8 cellular contexts compared by ENCODE assay signal in the genomic region with DNA sequence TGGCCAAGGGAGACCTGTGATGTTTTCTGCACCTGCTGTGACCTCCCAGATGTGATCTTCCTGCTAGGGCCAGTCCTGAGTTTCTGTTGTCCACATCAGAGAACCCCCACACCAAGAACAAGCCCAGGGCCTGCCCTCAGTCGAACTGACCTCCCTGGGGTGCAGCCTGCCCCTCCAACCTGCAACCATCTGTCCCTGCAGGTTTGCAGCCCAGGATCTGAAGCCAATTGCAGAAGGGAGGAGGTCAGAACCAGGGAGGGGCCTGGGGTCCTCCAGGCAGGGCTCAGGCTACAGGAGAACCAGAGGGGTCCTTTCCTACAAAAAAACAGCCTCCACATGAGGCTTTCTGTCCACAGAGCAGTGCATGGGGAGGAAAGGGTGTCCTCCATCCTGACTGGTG. TPM values are rescaled to one million over a fixed set of nuclear protein-coding genes. Genes with fewer than 3 reads are reported as not detected.
DNase-seq lines count a peak whose midpoint lies in the region; ATAC-seq, FAIRE-seq and TF ChIP-seq lines count a peak whose summit lies in the region.

No MANE protein-coding gene starts in this region.

- ATAC-seq in K562, result no peak
- no peak for ATAC-seq in GM19452 (IDR thresholded peaks at IDR 0.05; ENCODE audit: unreplicated experiment)

- H3K18ac ChIP-seq in mesenchymal stem cell (ENCODE audit: low read depth in 1 of 2, low read length in 2 of 2), result no peak overlapping the region

- peak overlapping the region in 1 of 2 experiments; percentile 62; a peak in 2 of 4 replicates for H3K9ac ChIP-seq in K562 (ENCODE audit: insufficient read depth in 1 of 2, low read depth in 2 of 2, low read length in 2 of 2)
- peak overlapping the region; percentile 65 for H3K9ac ChIP-seq in mesenchymal stem cell (ENCODE audit: low read length)

- H3K36me3 ChIP-seq in cardiac muscle cell (peaks cover 10% of the 10 kb centered on the region), K562 (ENCODE audit: control insufficient read depth, insufficient read depth, low read length) (peaks cover 19% of the 10 kb centered on the region; the same call in 2 of the 3 replicates), mesenchymal stem cell (ENCODE audit: control insufficient read depth in 1 of 2, insufficient read depth in 2 of 2, low read depth in 1 of 2, low read length in 2 of 2) (peaks cover 22 to 31% of the 10 kb centered on the region in 2 experiments), urinary bladder (ENCODE audit: insufficient read depth) (no peaks in the 10 kb centered on the region)

- H3K27me3 ChIP-seq in cardiac muscle cell (no peaks in the 10 kb centered on the region), K562 (ENCODE audit: control insufficient read depth in 2 of 2, insufficient read depth in 2 of 2, low read length in 2 of 2) (no peaks in the 10 kb centered on the region), mesenchymal stem cell (ENCODE audit: control insufficient read depth in 1 of 2, insufficient read depth in 1 of 2, low read length in 2 of 2) (no peaks in the 10 kb centered on the region)

- in situ Hi-C loops in K562 (cut with MboI), result no loop called here
- in situ Hi-C loops in ACHN (cut with HindIII; ENCODE audit: low pct_ligation_motif_present, low pct_unique_long_range_greater_than_20kb, low sequenced_read_pairs), result no loop called here

- no peak overlapping the region for H2BK5ac ChIP-seq in mesenchymal stem cell (ENCODE audit: low read depth, low read length, poor library complexity, severe bottlenecking)

- H3K23ac ChIP-seq in mesenchymal stem cell (ENCODE audit: low read length in 2 of 2), result no peak overlapping the region

- H3K4me2 ChIP-seq in K562 (ENCODE audit: insufficient read depth, low read length), result peak overlapping the region; percentile 81; the same call in 1 of the 2 replicates
- H3K4me2 ChIP-seq in mesenchymal stem cell (ENCODE audit: low read length, poor library complexity, severe bottlenecking), result peak overlapping the region; percentile 35

- H3K4ac ChIP-seq in mesenchymal stem cell (ENCODE audit: low read depth in 1 of 2, low read length in 2 of 2), result no peak overlapping the region

- H2AK5ac ChIP-seq in mesenchymal stem cell (ENCODE audit: low read length, severe bottlenecking), result no peak overlapping the region

- no peak overlapping the region for H2AFZ ChIP-seq in K562 (ENCODE audit: low read depth, low read length)
- no peak overlapping the region for H2AFZ ChIP-seq in mesenchymal stem cell (ENCODE audit: low read depth, low read length)

- CTCF ChIA-PET in K562 (lab: Yijun Ruan, JAX; ENCODE audit: low intra/inter-chr PET ratio), result no interaction called here

- H3K14ac ChIP-seq in mesenchymal stem cell (ENCODE audit: low read length in 2 of 2), result no peak overlapping the region

- H4K8ac ChIP-seq in mesenchymal stem cell (ENCODE audit: low read length), result no peak overlapping the region

- no peaks in the 10 kb centered on the region for H3K9me3 ChIP-seq in cardiac muscle cell (ENCODE audit: low read depth)
- no peaks in the 10 kb centered on the region for H3K9me3 ChIP-seq in K562 (replicated peaks; ENCODE audit: control insufficient read depth, insufficient read depth, low read depth, low read length)
- no peaks in the 10 kb centered on the region for H3K9me3 ChIP-seq in mesenchymal stem cell (ENCODE audit: control insufficient read depth, low read length)

- no peak overlapping the region for H2BK12ac ChIP-seq in mesenchymal stem cell (ENCODE audit: low read length in 2 of 2)

- no peak for TF ChIP-seq RAD21 in K562 (CRISPR knock-in tag; conservative IDR thresholded peaks at IDR 0.05 in 1 of 2, IDR thresholded peaks at IDR 0.05 in 1 of 2)

- DNase-seq in cardiac muscle cell (ENCODE audit: low read depth in 1 of 2, low spot score in 1 of 2), result no peak
- DNase-seq in cardiac septum (ENCODE audit: low spot score), result no peak
- DNase-seq in K562 (ENCODE audit: extremely low read depth in 1 of 4, low spot score in 3 of 4), result no peak
- no peak for DNase-seq in mesenchymal stem cell
- no peak for DNase-seq in DMS 273 treated with DMSO at 0.1 percent for 48 hours (lab: John Stamatoyannopoulos, UW)
- no peak for DNase-seq in ACHN

- no peak overlapping the region for H2BK15ac ChIP-seq in mesenchymal stem cell (ENCODE audit: low read depth, poor library complexity, severe bottlenecking)

- H2BK120ac ChIP-seq in mesenchymal stem cell (ENCODE audit: low read depth, low read length), result no peak overlapping the region

- H3K79me1 ChIP-seq in mesenchymal stem cell (replicated peaks; ENCODE audit: low read length, poor library complexity, severe bottlenecking), result peaks cover 26% of the 10 kb centered on the region

- H3K27ac ChIP-seq in cardiac muscle cell (no peak overlapping the region), K562 (ENCODE audit: extremely low read depth, low read depth, low read length) (no peak overlapping the region), mesenchymal stem cell (ENCODE audit: low read length, poor library complexity, severe bottlenecking) (no peak overlapping the region), urinary bladder (ENCODE audit: low read depth) (no peak overlapping the region)

- FAIRE-seq in K562 (lab: Jason Lieb, UNC), result no peak

- TF ChIP-seq CTCF in cardiac muscle cell (IDR thresholded peaks at IDR 0.05; ENCODE audit: low read depth, low read length) (no peak), K562 (IDR thresholded peaks at IDR 0.05 in 2 of 3, conservative IDR thresholded peaks at IDR 0.05 in 1 of 3; ENCODE audit: insufficient read depth in 2 of 3, low read depth in 1 of 3, low read length in 3 of 3) (no peak)

- H3K9me1 ChIP-seq in K562 (ENCODE audit: control insufficient read depth, insufficient read depth, low read length), result no peaks in the 10 kb centered on the region

- H3K4me1 ChIP-seq in cardiac muscle cell (ENCODE audit: low read depth) (no peaks in the 10 kb centered on the region), K562 (replicated peaks in 1 of 2; ENCODE audit: control insufficient read depth in 2 of 2, insufficient read depth in 2 of 2, low read length in 2 of 2) (peaks cover 21 to 22% of the 10 kb centered on the region in 2 experiments; a peak in 4 of 5 replicates), mesenchymal stem cell (ENCODE audit: control insufficient read depth, insufficient read depth, low read depth, low read length) (peaks cover 11% of the 10 kb centered on the region), urinary bladder (ENCODE audit: insufficient read depth) (no peaks in the 10 kb centered on the region)

- WGBS in K562 (ENCODE audit: insufficient coverage, low coverage, missing lambda C conversion rate), result 36% methylated on average over 1 of the region's 1 CpG
- WGBS in mesenchymal stem cell, result 27% methylated on average over 1 of the region's 1 CpG
- WGBS in urinary bladder, result 12% methylated on average over 1 of the region's 1 CpG

- no TSS peak for BruUV-seq in K562 (replicated peaks; lab: Mats Ljungman, UMichigan)

- POLR2A ChIA-PET in K562 (lab: Yijun Ruan, JAX), result interaction anchor here (0.6 to 1.3 kb wide), 5 partner anchors 9 to 219 kb away, joined by 3 to 6 read pairs (median 4); partner anchors contain the start of genes ARFIP2 and TIMM10B

- H4K91ac ChIP-seq in mesenchymal stem cell (ENCODE audit: low read length), result no peak overlapping the region

- TF ChIP-seq EP300 in K562 (IDR thresholded peaks at IDR 0.05; ENCODE audit: low read length), result no peak

- 0 out of 3 replicates have a peak, but pooled peaks cover 3% of the 10 kb centered on the region for H3K79me2 ChIP-seq in K562 (ENCODE audit: control insufficient read depth, insufficient read depth, low read length)

- H3K4me3 ChIP-seq in cardiac muscle cell (peak overlapping the region; percentile 64), K562 (no peak overlapping the region), mesenchymal stem cell (ENCODE audit: insufficient read depth in 1 of 2, low read depth in 1 of 2, low read length in 2 of 2) (peak overlapping the region in 1 of 2 experiments; percentile 89), urinary bladder (ENCODE audit: low read depth, low read length) (peak overlapping the region; percentile 72)

- no peak for TF ChIP-seq POLR2A in K562 (conservative IDR thresholded peaks at IDR 0.05)

- H4K20me1 ChIP-seq in K562 (replicated peaks; ENCODE audit: control insufficient read depth, insufficient read depth, low read length), result no peaks in the 10 kb centered on the region

- intact Hi-C loops in cardiac septum (cut with DNase I), result loop anchor here (2.0 to 10.0 kb wide), 2 partner anchors 82 to 238 kb away; partner anchors contain the start of genes CNGA4, FHIP1B and SMPD1
- intact Hi-C loops in K562 (cut with micrococcal nuclease), result no loop called here

RNA-seq across cellular contexts. Expression of gene TRIM3, which starts 0.8 kb away (rescaled TPM):
- total RNA-seq in cardiac muscle cell (25.3 and 27.5 TPM in 2 replicates), cardiac septum (11.7 TPM), K562 (2014; rRNA removed) (3.0 and 11.6 TPM in 2 replicates), K562 (2014; rRNA removed; fragmentation: Illumina TruSeq; extraction: Trizol) (2.7 and 3.8 TPM in 2 replicates), K562 (2015; rRNA removed; fragmentation: Illumina TruSeq; extraction: Trizol) (4.8 and 5.2 TPM in 2 replicates), K562 (2021) (6.4 and 6.8 TPM in 2 replicates), urinary bladder (17.7 TPM)
- polyA plus RNA-seq in cardiac muscle cell (21.5 and 21.9 TPM in 2 replicates), K562 (2011; rRNA removed) (4.8 and 6.2 TPM in 2 replicates), K562 (2014; fragmentation: Illumina TruSeq; extraction: Trizol) (4.7 and 5.6 TPM in 2 replicates), K562 (2014; fragmentation: Nextera tagmentation; extraction: Ambion mirVana) (under 1 TPM; 0.45 to 0.81 TPM), K562 (2014; rRNA removed) (9.2 and 10.4 TPM in 2 replicates), urinary bladder (29.7 TPM)
- 19.0 and 30.8 TPM in 2 replicates for total RNA-seq in K562 (2011; cell fraction: chromatin; rRNA removed; ENCODE audit: low replicate concordance)
- 22.5 and 25.3 TPM in 2 replicates for total RNA-seq in K562 (2011; cell fraction: nucleolus; rRNA removed)
- 20.2 and 20.7 TPM in 2 replicates for total RNA-seq in K562 (2011; cell fraction: nucleoplasm; rRNA removed)
- 4.5 and 5.7 TPM in 2 replicates for polyA plus RNA-seq in K562 (2011; cell fraction: cytosol; rRNA removed)
- polyA plus RNA-seq in K562 (2011; cell fraction: nucleus; rRNA removed), result 36.0 and 59.3 TPM in 2 replicates
- polyA plus RNA-seq in K562 (2012), result 6.2 and 9.0 TPM in 2 replicates
- polyA minus RNA-seq in K562 (2011; rRNA and poly(A)+ RNA removed), result 2.7 and 4.7 TPM in 2 replicates
- polyA minus RNA-seq in K562 (2011; cell fraction: cytosol; rRNA and poly(A)+ RNA removed), result 1.6 and 1.7 TPM in 2 replicates
- 10.3 and 14.0 TPM in 2 replicates for polyA minus RNA-seq in K562 (2011; cell fraction: nucleus; rRNA and poly(A)+ RNA removed)
- polyA plus RNA-seq in mesenchymal stem cell (2013, experiment 1 of 2), result 16.3 TPM
- 14.9 TPM for polyA plus RNA-seq in mesenchymal stem cell (2013, experiment 2 of 2)

RNA-seq across cellular contexts. Expression of gene ARFIP2, which starts 8.2 kb away (rescaled TPM):
- 52.7 and 56.7 TPM in 2 replicates for total RNA-seq in cardiac muscle cell
- 60.1 and 68.9 TPM in 2 replicates for polyA plus RNA-seq in cardiac muscle cell
- total RNA-seq in cardiac septum, result 20.1 TPM
- total RNA-seq in K562 (2011; cell fraction: chromatin; rRNA removed; ENCODE audit: low replicate concordance), result 207 and 353 TPM in 2 replicates
- total RNA-seq in K562 (2011; cell fraction: nucleolus; rRNA removed), result 170 and 195 TPM in 2 replicates
- total RNA-seq in K562 (2011; cell fraction: nucleoplasm; rRNA removed), result 211 and 248 TPM in 2 replicates
- total RNA-seq in K562 (2014; rRNA removed), result 41.0 and 46.7 TPM in 2 replicates
- 27.8 and 32.0 TPM in 2 replicates for total RNA-seq in K562 (2014; rRNA removed; fragmentation: Illumina TruSeq; extraction: Trizol)
- total RNA-seq in K562 (2015; rRNA removed; fragmentation: Illumina TruSeq; extraction: Trizol), result 37.6 and 40.8 TPM in 2 replicates
- 42.9 and 46.5 TPM in 2 replicates for total RNA-seq in K562 (2021)
- 74.1 and 84.0 TPM in 2 replicates for polyA plus RNA-seq in K562 (2011; rRNA removed)
- 59.9 and 62.2 TPM in 2 replicates for polyA plus RNA-seq in K562 (2011; cell fraction: cytosol; rRNA removed)
- polyA plus RNA-seq in K562 (2011; cell fraction: nucleus; rRNA removed), result 334 and 409 TPM in 2 replicates
- 35.7 and 48.8 TPM in 2 replicates for polyA plus RNA-seq in K562 (2012)
- 48.5 and 49.3 TPM in 2 replicates for polyA plus RNA-seq in K562 (2014; fragmentation: Illumina TruSeq; extraction: Trizol)
- polyA plus RNA-seq in K562 (2014; fragmentation: Nextera tagmentation; extraction: Ambion mirVana), result 10 to 100 TPM; 11.8 to 14.2 TPM
- 60.0 and 61.0 TPM in 2 replicates for polyA plus RNA-seq in K562 (2014; rRNA removed)
- polyA minus RNA-seq in K562 (2011; rRNA and poly(A)+ RNA removed), result 58.8 and 63.0 TPM in 2 replicates
- polyA minus RNA-seq in K562 (2011; cell fraction: cytosol; rRNA and poly(A)+ RNA removed), result 15.8 and 19.7 TPM in 2 replicates
- polyA minus RNA-seq in K562 (2011; cell fraction: nucleus; rRNA and poly(A)+ RNA removed), result 73.6 and 124 TPM in 2 replicates
- 47.6 TPM for polyA plus RNA-seq in mesenchymal stem cell (2013, experiment 1 of 2)
- 46.2 TPM for polyA plus RNA-seq in mesenchymal stem cell (2013, experiment 2 of 2)
- total RNA-seq in urinary bladder, result 25.6 TPM
- polyA plus RNA-seq in urinary bladder, result 34.1 TPM

RNA-seq across cellular contexts. Expression of gene TIMM10B, which starts 8.4 kb away (rescaled TPM):
- total RNA-seq in cardiac muscle cell, result 33.7 and 62.0 TPM in 2 replicates
- 39.0 and 46.2 TPM in 2 replicates for polyA plus RNA-seq in cardiac muscle cell
- 21.7 TPM for total RNA-seq in cardiac septum
- total RNA-seq in K562 (2011; cell fraction: chromatin; rRNA removed; ENCODE audit: low replicate concordance), result 128 and 180 TPM in 2 replicates
- 109 and 115 TPM in 2 replicates for total RNA-seq in K562 (2011; cell fraction: nucleolus; rRNA removed)
- total RNA-seq in K562 (2011; cell fraction: nucleoplasm; rRNA removed), result 150 and 215 TPM in 2 replicates
- 43.2 and 48.7 TPM in 2 replicates for total RNA-seq in K562 (2014; rRNA removed)
- total RNA-seq in K562 (2014; rRNA removed; fragmentation: Illumina TruSeq; extraction: Trizol), result 45.7 and 47.5 TPM in 2 replicates
- total RNA-seq in K562 (2015; rRNA removed; fragmentation: Illumina TruSeq; extraction: Trizol), result 47.0 and 48.9 TPM in 2 replicates
- total RNA-seq in K562 (2021), result 63.0 and 66.0 TPM in 2 replicates
- 78.1 and 83.0 TPM in 2 replicates for polyA plus RNA-seq in K562 (2011; rRNA removed)
- 82.7 and 87.5 TPM in 2 replicates for polyA plus RNA-seq in K562 (2011; cell fraction: cytosol; rRNA removed)
- 109 and 128 TPM in 2 replicates for polyA plus RNA-seq in K562 (2011; cell fraction: nucleus; rRNA removed)
- polyA plus RNA-seq in K562 (2012), result 38.6 and 62.9 TPM in 2 replicates
- 48.1 and 57.0 TPM in 2 replicates for polyA plus RNA-seq in K562 (2014; fragmentation: Illumina TruSeq; extraction: Trizol)
- 100 to 1,000 TPM; 158 to 163 TPM for polyA plus RNA-seq in K562 (2014; fragmentation: Nextera tagmentation; extraction: Ambion mirVana)
- polyA plus RNA-seq in K562 (2014; rRNA removed), result 54.0 and 64.9 TPM in 2 replicates
- polyA minus RNA-seq in K562 (2011; rRNA and poly(A)+ RNA removed), result 58.1 and 61.2 TPM in 2 replicates
- 21.0 and 37.8 TPM in 2 replicates for polyA minus RNA-seq in K562 (2011; cell fraction: cytosol; rRNA and poly(A)+ RNA removed)
- polyA minus RNA-seq in K562 (2011; cell fraction: nucleus; rRNA and poly(A)+ RNA removed), result 75.8 and 112 TPM in 2 replicates
- 44.6 TPM for polyA plus RNA-seq in mesenchymal stem cell (2013, experiment 1 of 2)
- polyA plus RNA-seq in mesenchymal stem cell (2013, experiment 2 of 2), result 48.4 TPM
- 25.9 TPM for total RNA-seq in urinary bladder
- polyA plus RNA-seq in urinary bladder, result 35.1 TPM

RNA-seq across cellular contexts. Expression of gene DNHD1, which starts 24.1 kb away (rescaled TPM):
- 9.2 and 24.5 TPM in 2 replicates for total RNA-seq in cardiac muscle cell
- 8.8 and 10.5 TPM in 2 replicates for polyA plus RNA-seq in cardiac muscle cell
- 8.2 TPM for total RNA-seq in cardiac septum
- total RNA-seq in K562 (2011; cell fraction: chromatin; rRNA removed; ENCODE audit: low replicate concordance), result 197 and 241 TPM in 2 replicates
- total RNA-seq in K562 (2011; cell fraction: nucleolus; rRNA removed), result 92.7 and 107 TPM in 2 replicates
- 141 and 183 TPM in 2 replicates for total RNA-seq in K562 (2011; cell fraction: nucleoplasm; rRNA removed)
- total RNA-seq in K562 (2014; rRNA removed), result 3.0 and 3.8 TPM in 2 replicates
- 3.6 and 4.1 TPM in 2 replicates for total RNA-seq in K562 (2014; rRNA removed; fragmentation: Illumina TruSeq; extraction: Trizol)
- 3.6 TPM in 2 replicates for total RNA-seq in K562 (2015; rRNA removed; fragmentation: Illumina TruSeq; extraction: Trizol)
- total RNA-seq in K562 (2021), result 6.5 and 7.4 TPM in 2 replicates
- 9.7 and 16.7 TPM in 2 replicates for polyA plus RNA-seq in K562 (2011; rRNA removed)
- polyA plus RNA-seq in K562 (2011; cell fraction: cytosol; rRNA removed), result 4.1 and 6.9 TPM in 2 replicates
- polyA plus RNA-seq in K562 (2011; cell fraction: nucleus; rRNA removed), result 123 and 140 TPM in 2 replicates
- 5.2 and 22.4 TPM in 2 replicates for polyA plus RNA-seq in K562 (2012)
- polyA plus RNA-seq in K562 (2014; fragmentation: Illumina TruSeq; extraction: Trizol), result 4.8 TPM in 2 replicates
- 1 to 10 TPM in 1 of 2 experiments, under 1 TPM in 1; 0.82 to 2.0 TPM for polyA plus RNA-seq in K562 (2014; fragmentation: Nextera tagmentation; extraction: Ambion mirVana)
- 7.1 and 8.4 TPM in 2 replicates for polyA plus RNA-seq in K562 (2014; rRNA removed)
- 24.5 and 30.4 TPM in 2 replicates for polyA minus RNA-seq in K562 (2011; rRNA and poly(A)+ RNA removed)
- 7.0 and 8.5 TPM in 2 replicates for polyA minus RNA-seq in K562 (2011; cell fraction: cytosol; rRNA and poly(A)+ RNA removed)
- 26.4 and 49.9 TPM in 2 replicates for polyA minus RNA-seq in K562 (2011; cell fraction: nucleus; rRNA and poly(A)+ RNA removed)
- polyA plus RNA-seq in mesenchymal stem cell (2013, experiment 1 of 2), result 1.4 TPM
- polyA plus RNA-seq in mesenchymal stem cell (2013, experiment 2 of 2), result 1.4 TPM
- total RNA-seq in urinary bladder, result 13.4 TPM
- polyA plus RNA-seq in urinary bladder, result 3.7 TPM

RNA-seq across cellular contexts. Expression of gene HPX, which starts 32.1 kb away (rescaled TPM):
- total RNA-seq in cardiac muscle cell, result 0.95 TPM in 1 of 2 replicates, not detected in the other
- polyA plus RNA-seq in cardiac muscle cell, result 0.73 and 2.3 TPM in 2 replicates
- total RNA-seq in cardiac septum, result 0.27 TPM
- not detected in 2 replicates for total RNA-seq in K562 (2011; cell fraction: chromatin; rRNA removed; ENCODE audit: low replicate concordance)
- total RNA-seq in K562 (2011; cell fraction: nucleolus; rRNA removed), result 0.39 and 0.50 TPM in 2 replicates
- 0.37 TPM in 1 of 2 replicates, not detected in the other for total RNA-seq in K562 (2011; cell fraction: nucleoplasm; rRNA removed)
- total RNA-seq in K562 (2014; rRNA removed), result 0.49 TPM in 1 of 2 replicates, not detected in the other
- total RNA-seq in K562 (2014; rRNA removed; fragmentation: Illumina TruSeq; extraction: Trizol), result 0.16 and 0.29 TPM in 2 replicates
- 0.14 and 0.15 TPM in 2 replicates for total RNA-seq in K562 (2015; rRNA removed; fragmentation: Illumina TruSeq; extraction: Trizol)
- total RNA-seq in K562 (2021), result 1.2 and 1.4 TPM in 2 replicates
- polyA plus RNA-seq in K562 (2011; rRNA removed), result 0.24 and 0.29 TPM in 2 replicates
- polyA plus RNA-seq in K562 (2011; cell fraction: cytosol; rRNA removed), result 0.56 and 0.61 TPM in 2 replicates
- 0.57 and 0.65 TPM in 2 replicates for polyA plus RNA-seq in K562 (2011; cell fraction: nucleus; rRNA removed)
- polyA plus RNA-seq in K562 (2012), result 0.48 and 0.55 TPM in 2 replicates
- 0.12 and 0.71 TPM in 2 replicates for polyA plus RNA-seq in K562 (2014; fragmentation: Illumina TruSeq; extraction: Trizol)
- polyA plus RNA-seq in K562 (2014; fragmentation: Nextera tagmentation; extraction: Ambion mirVana), result under 1 TPM; 0.79 to 0.94 TPM
- polyA plus RNA-seq in K562 (2014; rRNA removed), result 0.57 and 0.69 TPM in 2 replicates
- 0.24 TPM in 1 of 2 replicates, not detected in the other for polyA minus RNA-seq in K562 (2011; rRNA and poly(A)+ RNA removed)
- not detected in 2 replicates for polyA minus RNA-seq in K562 (2011; cell fraction: cytosol; rRNA and poly(A)+ RNA removed)
- 0.22 TPM in 1 of 2 replicates, not detected in the other for polyA minus RNA-seq in K562 (2011; cell fraction: nucleus; rRNA and poly(A)+ RNA removed)
- polyA plus RNA-seq in mesenchymal stem cell (2013, experiment 1 of 2), result 0.43 TPM
- 0.41 TPM for polyA plus RNA-seq in mesenchymal stem cell (2013, experiment 2 of 2)
- 1.1 TPM for total RNA-seq in urinary bladder
- polyA plus RNA-seq in urinary bladder, result 3.3 TPM
